17 cellular contexts compared by ENCODE assay signal in genomic region chrX:12610079-12610478, GRCh38.
A peak's percentile ranks its signal among the peaks of the same experiment; 100 is the strongest.
DNase-seq lines count a peak whose midpoint lies in the region; ATAC-seq and TF ChIP-seq lines count a peak whose summit lies in the region.
"Had no signal": no experiment of that assay in that cellular context is flagged by ENCODE, and none has a peak within 500 bp of the region (broad histone marks: within the 10 kb centered on the region; RNA-seq: fewer than 3 reads in every experiment).

No MANE protein-coding gene starts in this region.

- POLR2A ChIA-PET in BJ (lab: Charles Lee) = no interaction called here

- CTCF ChIA-PET in BJ (lab: Yijun Ruan, JAX) = no interaction called here

- no peaks in the 10 kb centered on the region for H3K36me3 ChIP-seq in BJ (ENCODE audit: control insufficient read depth, insufficient read depth, low read length)
- H3K36me3 ChIP-seq: pancreas, WERI-Rb-1 had no signal

- no peak overlapping the region for H3K4me3 ChIP-seq in BJ (ENCODE audit: low read depth, low read length)
- H3K4me3 ChIP-seq: pancreas had no signal

- TF ChIP-seq CTCF in BJ (IDR thresholded peaks at IDR 0.05; ENCODE audit: insufficient read depth, low read depth, low read length) = no peak

- peak; percentile 22 for DNase-seq in BJ (ENCODE audit: low read depth)
- DNase-seq in Kasumi-1 (lab: John Stamatoyannopoulos, UW) = peak; percentile 60 to 62
- DNase-seq in SKM-1 treated with dmso at 0.1 percent for 144 hours (lab: John Stamatoyannopoulos, UW; ENCODE audit: unreplicated experiment) = peak; percentile 8
- DNase-seq in hepatic stellate cell (ENCODE audit: low spot score) = peak; percentile 28
- no peak for DNase-seq in stimulated activated CD4-positive, alpha-beta T cell treated with anti-CD3 and anti-CD28 coated beads, Interleukin-1b, Interleukin-23, amount 100 ng/mL, for 48 hours
- no peak for DNase-seq in NCI-H2196 treated with DMSO at 0.1 percent for 48 hours (lab: John Stamatoyannopoulos, UW; ENCODE audit: unreplicated experiment)
- DNase-seq: amygdala; CD4-positive, alpha-beta T cell; hypothalamus; mesendoderm; NCI-H2171 treated with DMSO at 0.1 percent for 48 hours; pancreas; stimulated activated CD4-positive, alpha-beta T cell treated with anti-CD3 and anti-CD28 coated beads, Interleukin-2, amount 100 ng/mL, for 48 hours; stimulated activated naive CD4-positive, alpha-beta T cell treated with Interleukin-2 at 50 U/mL for 16 hours; WERI-Rb-1 had no signal

- no peak for ATAC-seq in GM18858 (IDR thresholded peaks at IDR 0.05; ENCODE audit: unreplicated experiment)
- no peak for ATAC-seq in GM21529 (IDR thresholded peaks at IDR 0.05; ENCODE audit: unreplicated experiment)

- no peaks in the 10 kb centered on the region for H3K27me3 ChIP-seq in BJ (ENCODE audit: control insufficient read depth, insufficient read depth, low read length)

Comparison
In these comparisons a context has a peak if more than half of its experiments do, and no peak if none do; other contexts are left out.
1. DNase-seq: peak in BJ (single experiment), Kasumi-1 (2 of 2), SKM-1 treated with dmso at 0.1 percent for 144 hours (single experiment) and hepatic stellate cell (single experiment); none in stimulated activated CD4-positive, alpha-beta T cell treated with anti-CD3 and anti-CD28 coated beads, Interleukin-1b, Interleukin-23, amount 100 ng/mL, for 48 hours (single experiment) and NCI-H2196 treated with DMSO at 0.1 percent for 48 hours (single experiment).